ENCODE assay signal across 21 cellular contexts in the genomic region with DNA sequence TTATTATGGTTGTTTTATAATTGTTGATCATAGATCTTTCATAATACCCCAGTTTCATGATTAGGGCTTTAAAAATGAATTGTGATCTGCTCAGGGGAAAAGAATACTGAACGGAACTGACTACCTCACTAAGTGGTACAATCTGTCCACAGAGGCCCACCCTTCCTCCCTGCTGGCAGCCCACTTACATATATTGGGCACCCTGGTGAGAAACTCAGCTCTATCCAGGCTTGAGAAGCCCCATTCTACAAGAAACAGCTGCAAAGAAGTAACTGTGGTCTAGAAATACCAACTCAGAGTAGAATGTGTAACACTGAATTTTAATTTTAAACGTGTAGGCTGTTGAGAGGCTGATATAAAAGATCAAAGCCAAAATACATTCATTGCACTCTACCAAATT. TPM values are rescaled to one million over a fixed set of nuclear protein-coding genes. Genes with fewer than 3 reads are reported as not detected.
"Had no signal": no experiment of that assay in that cellular context is flagged by ENCODE, and none has a peak within 500 bp of the region (broad histone marks: within the 10 kb centered on the region; RNA-seq: fewer than 3 reads in every experiment).

No MANE protein-coding gene starts in this region.

- H3K27me3 ChIP-seq: MG63 had no signal

- ATAC-seq: Panc1, PC-3, SK-N-SH treated with all-trans-retinoic acid at 6 μM for 48 hours had no signal

- H3K27ac ChIP-seq: RWPE1 had no signal

- H3K36me3 ChIP-seq: MG63 had no signal

- H3K4me3 ChIP-seq: MG63 had no signal

- DNase-seq: KBM-7, MG63, NCI-H1092, NCI-H1105 treated with DMSO at 0.1 percent for 48 hours, NCI-H1417 treated with DMSO at 0.1 percent for 48 hours, NCI-H146, NCI-H1694 treated with DMSO at 0.1 percent for 48 hours, NCI-H1930, NCI-H2107, NCI-H2227 treated with DMSO at 0.1 percent for 48 hours, NCI-H524, NCI-H526 treated with DMSO at 0.1 percent for 48 hours, NCI-H774, PC-3, SHP77 had no signal

- H3K9me3 ChIP-seq: MG63 had no signal

RNA-seq across cellular contexts. Expression of a gene that starts 46.9 kb away (rescaled TPM):
- total RNA-seq: HT-29, NCI-H460, SK-MEL-5 had no signal
